Comparison of ENCODE assay signal across 23 cellular contexts in the genomic region with DNA sequence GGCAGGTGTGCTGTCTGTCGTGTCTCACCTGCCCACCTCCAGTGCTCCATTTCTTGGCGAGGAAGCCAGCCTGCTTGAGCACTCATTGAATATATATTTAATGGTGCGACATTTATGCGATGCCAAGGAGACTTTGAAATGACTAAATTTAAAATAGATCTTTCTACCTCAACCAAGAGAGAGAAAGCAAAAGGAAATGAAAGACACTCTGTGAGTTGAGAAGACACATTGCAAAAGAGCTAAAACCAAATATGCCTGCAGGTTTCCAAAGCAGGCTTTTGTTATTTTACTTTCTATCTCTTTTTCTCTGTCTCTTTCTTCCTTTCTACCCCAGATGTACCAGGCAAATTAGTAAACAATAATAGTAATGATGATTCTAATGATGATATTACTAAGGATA. TPM values are rescaled to one million over a fixed set of nuclear protein-coding genes. Genes with fewer than 3 reads are reported as not detected.
A peak's percentile ranks its signal among the peaks of the same experiment; 100 is the strongest.
DNase-seq lines count a peak whose midpoint lies in the region; ATAC-seq and TF ChIP-seq lines count a peak whose summit lies in the region.
"Had no signal": no experiment of that assay in that cellular context is flagged by ENCODE, and none has a peak within 500 bp of the region (broad histone marks: within the 10 kb centered on the region; RNA-seq: fewer than 3 reads in every experiment).

No MANE protein-coding gene starts in this region.

- peaks cover 52% of the 10 kb centered on the region for H3K4me1 ChIP-seq in Loucy (ENCODE audit: insufficient read depth, low read length, poor library complexity, severe bottlenecking)
- peaks cover 45% of the 10 kb centered on the region for H3K4me1 ChIP-seq in effector memory CD4-positive, alpha-beta T cell (ENCODE audit: control insufficient read depth, insufficient read depth, low read length, poor library complexity, severe bottlenecking)
- H3K4me1 ChIP-seq: gastroesophageal sphincter, tibial artery had no signal

- no peak for ATAC-seq in activated naive CD4-positive, alpha-beta T cell treated with anti-CD3 and anti-CD28 coated beads, Interleukin-2, amount 50 U/mL, for 72 hours
- no peak for ATAC-seq in stimulated activated effector memory CD8-positive, alpha-beta T cell treated with anti-CD3 and anti-CD28 coated beads, Interleukin-12 subunit alpha, Interleukin-12 subunit beta, amount 100 ng/mL, for 72 hours
- no peak for ATAC-seq in sciatic nerve
- ATAC-seq: gastroesophageal sphincter, left lobe of liver, PC-3 had no signal

- peak overlapping the region; percentile 54 for H3K4me3 ChIP-seq in Loucy (ENCODE audit: low read length, poor library complexity, severe bottlenecking)
- no peak overlapping the region for H3K4me3 ChIP-seq in effector memory CD4-positive, alpha-beta T cell (ENCODE audit: insufficient read depth, low read depth, low read length, poor library complexity, severe bottlenecking)
- H3K4me3 ChIP-seq: cardiac muscle cell, gastroesophageal sphincter, skin epidermis, tibial artery had no signal

- no peaks in the 10 kb centered on the region for H3K9me3 ChIP-seq in Loucy (ENCODE audit: insufficient read depth, low read depth, low read length)
- H3K9me3 ChIP-seq in effector memory CD4-positive, alpha-beta T cell (ENCODE audit: control insufficient read depth, low read length): no peaks in the 10 kb centered on the region
- H3K9me3 ChIP-seq: gastroesophageal sphincter, tibial artery had no signal

- H3K9ac ChIP-seq in Loucy (ENCODE audit: low read depth, low read length, poor library complexity, severe bottlenecking): peak overlapping the region; percentile 32

- DNase-seq in activated naive CD4-positive, alpha-beta T cell treated with anti-CD3 and anti-CD28 coated beads, Interleukin-2, amount 10 ng/mL, durations not matched to agents 7 days and 5 days: no peak
- no peak for DNase-seq in activated naive CD4-positive, alpha-beta T cell treated with anti-CD3 and anti-CD28 coated beads, Interleukin-2, amount 50 U/mL, for 72 hours (ENCODE audit: low spot score in 2 of 2)
- DNase-seq in activated naive CD8-positive, alpha-beta T cell treated with anti-CD3 and anti-CD28 coated beads for 36 hours: no peak
- DNase-seq in stimulated activated effector memory CD8-positive, alpha-beta T cell treated with anti-CD3 and anti-CD28 coated beads, Interleukin-12 subunit alpha, Interleukin-12 subunit beta, amount 100 ng/mL, for 72 hours (ENCODE audit: low spot score in 2 of 2): no peak
- DNase-seq in Ammon's horn (ENCODE audit: low spot score) (no peak), sciatic nerve (ENCODE audit: low spot score) (no peak)
- no peak for DNase-seq in effector memory CD4-positive, alpha-beta T cell
- DNase-seq: activated CD4-positive, alpha-beta T cell treated with anti-CD3 and anti-CD28 coated beads for 1 hour; anterior cingulate cortex; hippocampal formation; mesenchymal stem cell; NCI-H1417 treated with DMSO at 0.1 percent for 48 hours; NCI-H2081 treated with DMSO at 0.1 percent for 48 hours; NCI-H446; PC-3; tibial artery had no signal

- intact Hi-C loops in sciatic nerve (cut with DNase I): no loop called here

- H3K36me3 ChIP-seq in Loucy (ENCODE audit: insufficient read depth, low read length): no peaks in the 10 kb centered on the region
- H3K36me3 ChIP-seq in effector memory CD4-positive, alpha-beta T cell (ENCODE audit: control insufficient read depth, insufficient read depth, low read length): no peaks in the 10 kb centered on the region
- H3K36me3 ChIP-seq: cardiac muscle cell, gastroesophageal sphincter, tibial artery had no signal

- H3K4me3 Mint-ChIP-seq in activated naive CD4-positive, alpha-beta T cell treated with anti-CD3 and anti-CD28 coated beads, Interleukin-2, amount 10 ng/mL, durations not matched to agents 7 days and 5 days: peak overlapping the region; percentile 2
- peak overlapping the region; percentile 13 for H3K4me3 Mint-ChIP-seq in activated naive CD8-positive, alpha-beta T cell treated with anti-CD3 and anti-CD28 coated beads for 36 hours
- H3K4me3 Mint-ChIP-seq in stimulated activated effector memory CD8-positive, alpha-beta T cell treated with anti-CD3 and anti-CD28 coated beads, Interleukin-12 subunit alpha, Interleukin-12 subunit beta, amount 100 ng/mL, for 72 hours: peak overlapping the region; percentile 60

- H3K4me2 ChIP-seq in Loucy (ENCODE audit: low read depth, low read length, poor library complexity, severe bottlenecking): peak overlapping the region; percentile 77

- H3K27ac Mint-ChIP-seq in activated naive CD4-positive, alpha-beta T cell treated with anti-CD3 and anti-CD28 coated beads, Interleukin-2, amount 10 ng/mL, durations not matched to agents 7 days and 5 days: peak overlapping the region; percentile 68
- no peak overlapping the region for H3K27ac Mint-ChIP-seq in activated naive CD4-positive, alpha-beta T cell treated with anti-CD3 and anti-CD28 coated beads, Interleukin-2, amount 50 U/mL, for 72 hours
- H3K27ac Mint-ChIP-seq in activated naive CD8-positive, alpha-beta T cell treated with anti-CD3 and anti-CD28 coated beads for 36 hours: no peak overlapping the region
- H3K27ac Mint-ChIP-seq in stimulated activated effector memory CD8-positive, alpha-beta T cell treated with anti-CD3 and anti-CD28 coated beads, Interleukin-12 subunit alpha, Interleukin-12 subunit beta, amount 100 ng/mL, for 72 hours: no peak overlapping the region

- no peaks in the 10 kb centered on the region for H3K79me2 ChIP-seq in Loucy (ENCODE audit: insufficient read depth, low read length)

- H3K9me2 ChIP-seq in Loucy (replicated peaks; ENCODE audit: low read depth, low read length): no peaks in the 10 kb centered on the region

- peaks cover 78% of the 10 kb centered on the region for H3K4me1 Mint-ChIP-seq in activated naive CD4-positive, alpha-beta T cell treated with anti-CD3 and anti-CD28 coated beads, Interleukin-2, amount 10 ng/mL, durations not matched to agents 7 days and 5 days
- peaks cover 75% of the 10 kb centered on the region for H3K4me1 Mint-ChIP-seq in activated naive CD8-positive, alpha-beta T cell treated with anti-CD3 and anti-CD28 coated beads for 36 hours
- H3K4me1 Mint-ChIP-seq in stimulated activated effector memory CD8-positive, alpha-beta T cell treated with anti-CD3 and anti-CD28 coated beads, Interleukin-12 subunit alpha, Interleukin-12 subunit beta, amount 100 ng/mL, for 72 hours: peaks cover 85% of the 10 kb centered on the region

- H4K20me1 ChIP-seq in Loucy (ENCODE audit: insufficient read depth, low read length, poor library complexity, severe bottlenecking): no peaks in the 10 kb centered on the region

- no peak for TF ChIP-seq CTCF in Loucy (conservative IDR thresholded peaks at IDR 0.05; ENCODE audit: low read length)

- no peaks in the 10 kb centered on the region for H3F3A ChIP-seq in Loucy (ENCODE audit: low read depth)

- no peak overlapping the region for H3K27ac ChIP-seq in effector memory CD4-positive, alpha-beta T cell (ENCODE audit: insufficient read depth, low read length, poor library complexity, severe bottlenecking)
- H3K27ac ChIP-seq: cardiac muscle cell, gastroesophageal sphincter, HL-60, tibial artery had no signal

- no peak overlapping the region for H2AFZ ChIP-seq in Loucy (ENCODE audit: low read length)

- H3K27me3 ChIP-seq in Loucy (ENCODE audit: insufficient read depth, low read length, poor library complexity, severe bottlenecking): no peaks in the 10 kb centered on the region
- H3K27me3 ChIP-seq in effector memory CD4-positive, alpha-beta T cell (replicated peaks; ENCODE audit: control insufficient read depth, insufficient read depth, low read length, poor library complexity, severe bottlenecking): no peaks in the 10 kb centered on the region
- H3K27me3 ChIP-seq: cardiac muscle cell, gastroesophageal sphincter, tibial artery had no signal

- H3K9me3 Mint-ChIP-seq in activated naive CD4-positive, alpha-beta T cell treated with anti-CD3 and anti-CD28 coated beads, Interleukin-2, amount 10 ng/mL, durations not matched to agents 7 days and 5 days: peaks cover 18% of the 10 kb centered on the region
- H3K9me3 Mint-ChIP-seq in activated naive CD4-positive, alpha-beta T cell treated with anti-CD3 and anti-CD28 coated beads, Interleukin-2, amount 50 U/mL, for 72 hours: peaks cover 11 to 20% of the 10 kb centered on the region in 2 donors
- H3K9me3 Mint-ChIP-seq in activated naive CD8-positive, alpha-beta T cell treated with anti-CD3 and anti-CD28 coated beads for 36 hours: peaks cover 4% of the 10 kb centered on the region
- peaks cover 5% of the 10 kb centered on the region for H3K9me3 Mint-ChIP-seq in stimulated activated effector memory CD8-positive, alpha-beta T cell treated with anti-CD3 and anti-CD28 coated beads, Interleukin-12 subunit alpha, Interleukin-12 subunit beta, amount 100 ng/mL, for 72 hours

- no peaks in the 10 kb centered on the region for H3K27me3 Mint-ChIP-seq in activated naive CD4-positive, alpha-beta T cell treated with anti-CD3 and anti-CD28 coated beads, Interleukin-2, amount 10 ng/mL, durations not matched to agents 7 days and 5 days
- no peaks in the 10 kb centered on the region for H3K27me3 Mint-ChIP-seq in activated naive CD8-positive, alpha-beta T cell treated with anti-CD3 and anti-CD28 coated beads for 36 hours

- peaks cover 47% of the 10 kb centered on the region for H3K36me3 Mint-ChIP-seq in activated naive CD4-positive, alpha-beta T cell treated with anti-CD3 and anti-CD28 coated beads, Interleukin-2, amount 10 ng/mL, durations not matched to agents 7 days and 5 days
- peaks cover 10 to 13% of the 10 kb centered on the region in 2 donors for H3K36me3 Mint-ChIP-seq in activated naive CD4-positive, alpha-beta T cell treated with anti-CD3 and anti-CD28 coated beads, Interleukin-2, amount 50 U/mL, for 72 hours
- peaks cover 7% of the 10 kb centered on the region for H3K36me3 Mint-ChIP-seq in activated naive CD8-positive, alpha-beta T cell treated with anti-CD3 and anti-CD28 coated beads for 36 hours
- no peaks in the 10 kb centered on the region for H3K36me3 Mint-ChIP-seq in stimulated activated effector memory CD8-positive, alpha-beta T cell treated with anti-CD3 and anti-CD28 coated beads, Interleukin-12 subunit alpha, Interleukin-12 subunit beta, amount 100 ng/mL, for 72 hours

- CTCF ChIA-PET in activated naive CD4-positive, alpha-beta T cell treated with anti-CD3 and anti-CD28 coated beads, Interleukin-2, amount 10 ng/mL, durations not matched to agents 7 days and 5 days (lab: Charles Lee): interaction anchor here (1.9 kb wide), 1 partner anchor 104 kb away, joined by 4 read pairs; no protein-coding TSS in a partner anchor

RNA-seq across cellular contexts. Expression of a gene that starts 53.6 kb away (rescaled TPM):
- 1 to 10 TPM; 5.2 to 6.0 TPM for total RNA-seq in activated naive CD4-positive, alpha-beta T cell treated with anti-CD3 and anti-CD28 coated beads, Interleukin-2, amount 50 U/mL, for 72 hours
- total RNA-seq in activated naive CD8-positive, alpha-beta T cell treated with anti-CD3 and anti-CD28 coated beads for 36 hours: 1 to 10 TPM; 5.3 to 7.1 TPM
- 20.6 TPM for total RNA-seq in sciatic nerve
- total RNA-seq: cardiac muscle cell, myocyte, PC-3 had no signal

Comparison
In these comparisons a context has a peak if more than half of its experiments do, and no peak if none do; other contexts are left out.
1. H3K4me3 Mint-ChIP-seq: peak in every context shown above with its lines; median percentile 60 in stimulated activated effector memory CD8-positive, alpha-beta T cell treated with anti-CD3 and anti-CD28 coated beads, Interleukin-12 subunit alpha, Interleukin-12 subunit beta, amount 100 ng/mL, for 72 hours; 13 in activated naive CD8-positive, alpha-beta T cell treated with anti-CD3 and anti-CD28 coated beads for 36 hours; 2 in activated naive CD4-positive, alpha-beta T cell treated with anti-CD3 and anti-CD28 coated beads, Interleukin-2, amount 10 ng/mL, durations not matched to agents 7 days and 5 days.